ENCODE assay signal across 33 cellular contexts in the genomic region with DNA sequence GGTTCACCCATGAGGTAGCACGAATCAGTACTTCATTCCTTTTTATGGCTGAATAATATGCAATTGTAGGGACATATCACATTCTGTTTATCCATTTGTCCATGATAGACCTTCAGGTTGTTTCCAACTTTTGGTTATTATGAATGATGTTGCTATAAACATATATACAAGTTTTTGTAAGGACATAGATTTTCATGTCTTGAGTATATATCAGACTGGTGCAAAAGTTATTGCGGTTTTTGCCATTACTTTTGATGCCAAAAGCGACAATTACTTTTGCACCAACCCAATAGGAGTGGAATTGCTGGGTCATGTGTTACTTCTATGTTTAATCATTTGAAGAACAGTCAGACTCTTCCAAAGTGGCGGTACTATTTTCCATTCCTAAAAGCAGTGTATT.
"Had no signal": no experiment of that assay in that cellular context is flagged by ENCODE, and none has a peak within 500 bp of the region (broad histone marks: within the 10 kb centered on the region; RNA-seq: fewer than 3 reads in every experiment).

No MANE protein-coding gene starts in this region.

- FAIRE-seq: astrocyte, bronchial epithelial cell had no signal

- H3K4me1 ChIP-seq: adrenal gland, ascending aorta, body of pancreas, breast epithelium had no signal

- ATAC-seq: activated naive CD4-positive, alpha-beta T cell treated with anti-CD3 and anti-CD28 coated beads, Interleukin-2, amount 50 U/mL, for 72 hours; activated naive CD8-positive, alpha-beta T cell treated with anti-CD3 and anti-CD28 coated beads, Interleukin-2, amount 50 U/mL, for 24 hours; activated T-cell treated with anti-CD3 and anti-CD28 coated beads, Interleukin-2, amount 50 U/mL, for 4 hours; activated T-cell treated with anti-CD3 and anti-CD28 coated beads, Interleukin-2, amount 50 U/mL, for 72 hours; activated T-helper 17 cell treated with anti-CD3 and anti-CD28 coated beads, Interleukin-2, amount 50 U/mL, for 72 hours; body of pancreas had no signal

- H3K36me3 ChIP-seq: adrenal gland, ascending aorta, brain microvascular endothelial cell, breast epithelium, cardiac muscle cell had no signal

- H3K27ac ChIP-seq: adrenal gland, ascending aorta, body of pancreas, brain microvascular endothelial cell, breast epithelium, cardiac muscle cell had no signal

- DNase-seq: activated effector memory CD4-positive, alpha-beta T cell treated with anti-CD3 and anti-CD28 coated beads, Interleukin-2, amount 50 U/mL, for 16 hours; activated effector memory CD4-positive, alpha-beta T cell treated with Interleukin-2 at 50 U/mL for 16 hours; activated gamma-delta T cell; activated gamma-delta T cell treated with Interleukin-2 at 50 U/mL for 16 hours; activated naive CD4-positive, alpha-beta T cell; activated naive CD4-positive, alpha-beta T cell treated with anti-CD3 and anti-CD28 coated beads for 36 hours; activated naive CD4-positive, alpha-beta T cell treated with anti-CD3 and anti-CD28 coated beads, Interleukin-2, amount 10 ng/mL, durations not matched to agents 7 days and 5 days; activated naive CD4-positive, alpha-beta T cell treated with Interleukin-2 at 50 U/mL for 16 hours; activated naive CD8-positive, alpha-beta T cell treated with anti-CD3 and anti-CD28 coated beads for 36 hours; activated naive CD8-positive, alpha-beta T cell treated with anti-CD3 and anti-CD28 coated beads, Interleukin-2, amount 10 ng/mL, durations not matched to agents 7 days and 5 days; activated naive CD8-positive, alpha-beta T cell treated with anti-CD3 and anti-CD28 coated beads, Interleukin-2, amount 50 U/mL, for 24 hours; activated T-cell treated with anti-CD3 and anti-CD28 coated beads, Interleukin-2, amount 50 U/mL, for 1 hour; activated T-cell treated with anti-CD3 and anti-CD28 coated beads, Interleukin-2, amount 50 U/mL, for 24 hours; activated T-cell treated with anti-CD3 and anti-CD28 coated beads, Interleukin-2, amount 50 U/mL, for 4 hours; activated T-cell treated with anti-CD3 and anti-CD28 coated beads, Interleukin-2, amount 50 U/mL, for 48 hours; activated T-cell treated with anti-CD3 and anti-CD28 coated beads, Interleukin-2, amount 50 U/mL, for 72 hours; adrenal gland; amniotic stem cell; amygdala; anterior cingulate cortex; aorta; body of pancreas; brain microvascular endothelial cell; caudate nucleus; central memory CD4-positive, alpha-beta T cell; cerebellar nuclear complex had no signal

- H3K9me3 ChIP-seq: adrenal gland, ascending aorta, body of pancreas, breast epithelium had no signal

- H3K4me3 ChIP-seq: adrenal gland, ascending aorta, body of pancreas, breast epithelium, cardiac muscle cell had no signal

- H3K27me3 ChIP-seq: adrenal gland, ascending aorta, body of pancreas, breast epithelium, cardiac muscle cell had no signal
